Comparison of ENCODE assay signal across 1 cellular context in genomic region chr1:41394918-41395598, GRCh38.
TF ChIP-seq lines count a peak whose summit lies in the region.

No MANE protein-coding gene starts in this region.

TF ChIP-seq in WTC11, 78 proteins besides CTCF, POLR2A, EP300 and RAD21 (continued from another document):
- TF ChIP-seq PREB (CRISPR knock-in tag; IDR thresholded peaks at IDR 0.05; ENCODE audit: borderline replicate concordance) (no peak), ATF2 (CRISPR knock-in tag; IDR thresholded peaks at IDR 0.05; ENCODE audit: borderline replicate concordance, low read depth) (no peak), ATF1 (CRISPR knock-in tag; IDR thresholded peaks at IDR 0.05) (no peak), AR (CRISPR knock-in tag; IDR thresholded peaks at IDR 0.05) (no peak), ZNF423 (CRISPR knock-in tag; IDR thresholded peaks at IDR 0.05) (no peak), KAT7 (CRISPR knock-in tag; IDR thresholded peaks at IDR 0.05; ENCODE audit: borderline replicate concordance) (no peak), ZNF263 (CRISPR knock-in tag; IDR thresholded peaks at IDR 0.05; ENCODE audit: low read depth) (no peak), ZBTB43 (CRISPR knock-in tag; IDR thresholded peaks at IDR 0.05) (no peak), TP53 (CRISPR knock-in tag; IDR thresholded peaks at IDR 0.05) (0 out of 2 replicates have a peak, but pooled peaks have one; percentile 44), NR1H2 (CRISPR knock-in tag; IDR thresholded peaks at IDR 0.05) (no peak), FOXP1 (CRISPR knock-in tag; IDR thresholded peaks at IDR 0.05; ENCODE audit: borderline replicate concordance) (0 out of 2 replicates have a peak, but pooled peaks have one; percentile 24), ZBTB21 (CRISPR knock-in tag; IDR thresholded peaks at IDR 0.05; ENCODE audit: borderline replicate concordance) (0 out of 2 replicates have a peak, but pooled peaks have one; percentile 15)
